29 cellular contexts compared by ENCODE assay signal in genomic region chr9:134600836-134601638, GRCh38. TPM values are rescaled to one million over a fixed set of nuclear protein-coding genes. Genes with fewer than 3 reads are reported as not detected.
DNase-seq lines count a peak whose midpoint lies in the region; ATAC-seq, FAIRE-seq and TF ChIP-seq lines count a peak whose summit lies in the region.
"Had no signal": no experiment of that assay in that cellular context is flagged by ENCODE, and none has a peak within 500 bp of the region (broad histone marks: within the 10 kb centered on the region; RNA-seq: fewer than 3 reads in every experiment).

No MANE protein-coding gene starts in this region.

- DNase-seq in activated T-cell treated with anti-CD3 and anti-CD28 coated beads, Interleukin-2, amount 50 U/mL, for 24 hours, result peak; percentile 11
- no peak for DNase-seq in activated T-cell treated with anti-CD3 and anti-CD28 coated beads, Interleukin-2, amount 50 U/mL, for 4 hours
- DNase-seq in RCC 7860 (ENCODE audit: low spot score), result peak; percentile 1
- DNase-seq in lung (ENCODE audit: low spot score), result peak; percentile 26
- peak; percentile 59 for DNase-seq in sigmoid colon
- DNase-seq in SKM-1 (lab: John Stamatoyannopoulos, UW; ENCODE audit: unreplicated experiment), result no peak
- DNase-seq in SJCRH30, result no peak
- DNase-seq: activated CD8-positive, alpha-beta T cell treated with anti-CD3 and anti-CD28 coated beads, Interleukin-2, amount 10 ng/mL, durations not matched to agents 7 days and 5 days; activated naive CD8-positive, alpha-beta T cell treated with anti-CD3 and anti-CD28 coated beads, Interleukin-2, amount 50 U/mL, for 24 hours; BE2C; dermis blood vessel endothelial cell; DMS153; gastrocnemius medialis; hypothalamus; NCI-H524 treated with DMSO at 0.1 percent for 48 hours; PC-3; SIG-M5; thyroid gland had no signal

- H3K27ac ChIP-seq in lung (ENCODE audit: low read depth in 1 of 2, low read length in 1 of 2), result no peak overlapping the region
- no peak overlapping the region for H3K27ac ChIP-seq in sigmoid colon
- no peak overlapping the region for H3K27ac ChIP-seq in SJCRH30
- H3K27ac ChIP-seq: gastrocnemius medialis, neural progenitor cell, prostate gland, thyroid gland had no signal

- no peaks in the 10 kb centered on the region for H3K36me3 Mint-ChIP-seq in activated T-cell treated with anti-CD3 and anti-CD28 coated beads, Interleukin-2, amount 50 U/mL, for 24 hours (ENCODE audit: low read depth)
- H3K36me3 Mint-ChIP-seq in activated T-cell treated with anti-CD3 and anti-CD28 coated beads, Interleukin-2, amount 50 U/mL, for 4 hours (ENCODE audit: insufficient read depth), result no peaks in the 10 kb centered on the region
- H3K36me3 Mint-ChIP-seq: neural progenitor cell, T-cell had no signal

- H3K36me3 ChIP-seq in lung (ENCODE audit: control insufficient read depth in 2 of 2, insufficient read depth in 2 of 2, low read length in 2 of 2) (no peaks in the 10 kb centered on the region), sigmoid colon (no peaks in the 10 kb centered on the region), SJCRH30 (no peaks in the 10 kb centered on the region)
- H3K36me3 ChIP-seq: BE2C, gastrocnemius medialis, neural progenitor cell, prostate gland, thyroid gland had no signal

- FAIRE-seq in RCC 7860 (lab: Jason Lieb, UNC), result no peak
- FAIRE-seq: A204.1, islet of Langerhans, TTC549 had no signal

- intact Hi-C loops in sigmoid colon (cut with DNase I), result no loop called here

- peaks cover 9% of the 10 kb centered on the region for H3K27me3 Mint-ChIP-seq in activated T-cell treated with anti-CD3 and anti-CD28 coated beads, Interleukin-2, amount 50 U/mL, for 24 hours
- peaks cover 5% of the 10 kb centered on the region for H3K27me3 Mint-ChIP-seq in activated T-cell treated with anti-CD3 and anti-CD28 coated beads, Interleukin-2, amount 50 U/mL, for 4 hours (ENCODE audit: low read depth)
- H3K27me3 Mint-ChIP-seq: activated naive CD8-positive, alpha-beta T cell treated with anti-CD3 and anti-CD28 coated beads, Interleukin-2, amount 50 U/mL, for 24 hours; central memory CD8-positive, alpha-beta T cell; stimulated activated naive CD8-positive, alpha-beta T cell treated with anti-CD3 and anti-CD28 coated beads, Interleukin-15, Interleukin-2, amounts not matched to agents 100 ng/mL and 50 ng/mL, for 24 hours had no signal

- H3K4me1 Mint-ChIP-seq in activated T-cell treated with anti-CD3 and anti-CD28 coated beads, Interleukin-2, amount 50 U/mL, for 24 hours (ENCODE audit: low read depth), result no peaks in the 10 kb centered on the region
- H3K4me1 Mint-ChIP-seq in activated T-cell treated with anti-CD3 and anti-CD28 coated beads, Interleukin-2, amount 50 U/mL, for 4 hours (ENCODE audit: low read depth), result no peaks in the 10 kb centered on the region
- H3K4me1 Mint-ChIP-seq: activated naive CD8-positive, alpha-beta T cell treated with anti-CD3 and anti-CD28 coated beads, Interleukin-2, amount 50 U/mL, for 24 hours; central memory CD8-positive, alpha-beta T cell; GM23338; T-cell had no signal

- TF ChIP-seq CTCF in lung (IDR thresholded peaks at IDR 0.05; ENCODE audit: control extremely low read depth, extremely low read depth), result no peak
- TF ChIP-seq CTCF in sigmoid colon (IDR thresholded peaks at IDR 0.05), result no peak

- no peaks in the 10 kb centered on the region for H3K9me3 Mint-ChIP-seq in activated T-cell treated with anti-CD3 and anti-CD28 coated beads, Interleukin-2, amount 50 U/mL, for 24 hours
- no peaks in the 10 kb centered on the region for H3K9me3 Mint-ChIP-seq in activated T-cell treated with anti-CD3 and anti-CD28 coated beads, Interleukin-2, amount 50 U/mL, for 4 hours
- H3K9me3 Mint-ChIP-seq: activated naive CD8-positive, alpha-beta T cell treated with anti-CD3 and anti-CD28 coated beads, Interleukin-2, amount 50 U/mL, for 24 hours; central memory CD8-positive, alpha-beta T cell; GM23338; neural progenitor cell; stimulated activated naive CD8-positive, alpha-beta T cell treated with anti-CD3 and anti-CD28 coated beads, Interleukin-15, Interleukin-2, amounts not matched to agents 100 ng/mL and 50 ng/mL, for 24 hours; T-cell had no signal

- no peak for TF ChIP-seq EP300 in sigmoid colon (IDR thresholded peaks at IDR 0.05)

- no peak overlapping the region for H3K27ac Mint-ChIP-seq in activated T-cell treated with anti-CD3 and anti-CD28 coated beads, Interleukin-2, amount 50 U/mL, for 24 hours
- H3K27ac Mint-ChIP-seq: activated CD8-positive, alpha-beta T cell treated with anti-CD3 and anti-CD28 coated beads, Interleukin-2, amount 10 ng/mL, durations not matched to agents 7 days and 5 days; activated naive CD8-positive, alpha-beta T cell treated with anti-CD3 and anti-CD28 coated beads, Interleukin-2, amount 50 U/mL, for 24 hours; GM23338; neural progenitor cell; stimulated activated naive CD8-positive, alpha-beta T cell treated with anti-CD3 and anti-CD28 coated beads, Interleukin-15, Interleukin-2, amounts not matched to agents 100 ng/mL and 50 ng/mL, for 24 hours; T-cell had no signal

- no peak for TF ChIP-seq POLR2A in sigmoid colon (IDR thresholded peaks at IDR 0.05)

- H3K27me3 ChIP-seq in lung (ENCODE audit: control insufficient read depth, insufficient read depth) (no peaks in the 10 kb centered on the region), sigmoid colon (no peaks in the 10 kb centered on the region), SJCRH30 (no peaks in the 10 kb centered on the region)
- H3K27me3 ChIP-seq: BE2C, neural progenitor cell, thyroid gland had no signal

- H3K9me3 ChIP-seq in lung (ENCODE audit: control insufficient read depth in 2 of 2, insufficient read depth in 1 of 2, low read length in 1 of 2) (peaks cover 0 to 3% of the 10 kb centered on the region in 2 donors), sigmoid colon (no peaks in the 10 kb centered on the region), SJCRH30 (replicated peaks) (no peaks in the 10 kb centered on the region)
- H3K9me3 ChIP-seq: BE2C, gastrocnemius medialis, prostate gland, thyroid gland had no signal

- no peak overlapping the region for H3K4me3 ChIP-seq in lung
- no peak overlapping the region for H3K4me3 ChIP-seq in sigmoid colon
- H3K4me3 ChIP-seq in SJCRH30, result no peak overlapping the region
- H3K4me3 ChIP-seq: gastrocnemius medialis, GM23338, neural progenitor cell, prostate gland, thyroid gland had no signal

- ATAC-seq in activated T-cell treated with anti-CD3 and anti-CD28 coated beads, Interleukin-2, amount 50 U/mL, for 4 hours, result no peak
- no peak for ATAC-seq in lung (ENCODE audit: insufficient read depth, low FRiP score)
- ATAC-seq in GM19328 (IDR thresholded peaks at IDR 0.05; ENCODE audit: unreplicated experiment), result no peak
- ATAC-seq: activated CD4-positive, CD25-positive, alpha-beta regulatory T cell treated with anti-CD3 and anti-CD28 coated beads, Interleukin-2, amount 50 U/mL, for 24 hours; activated CD8-positive, alpha-beta T cell treated with anti-CD3 and anti-CD28 coated beads, Interleukin-2, amount 10 ng/mL, durations not matched to agents 7 days and 5 days; activated naive CD8-positive, alpha-beta T cell treated with anti-CD3 and anti-CD28 coated beads, Interleukin-2, amount 50 U/mL, for 24 hours; gastrocnemius medialis; GM23338; PC-3; T-cell had no signal

- H3K4me1 ChIP-seq in lung (ENCODE audit: control insufficient read depth in 2 of 2, insufficient read depth in 2 of 2, low read length in 2 of 2) (no peaks in the 10 kb centered on the region), sigmoid colon (peaks cover 0 to 26% (median 21%) of the 10 kb centered on the region in 4 donors), SJCRH30 (peaks cover 9% of the 10 kb centered on the region)
- H3K4me1 ChIP-seq: BE2C, gastrocnemius medialis, neural progenitor cell, prostate gland, thyroid gland had no signal

- H3K4me3 Mint-ChIP-seq in activated T-cell treated with anti-CD3 and anti-CD28 coated beads, Interleukin-2, amount 50 U/mL, for 24 hours, result no peak overlapping the region
- no peak overlapping the region for H3K4me3 Mint-ChIP-seq in activated T-cell treated with anti-CD3 and anti-CD28 coated beads, Interleukin-2, amount 50 U/mL, for 4 hours
- H3K4me3 Mint-ChIP-seq: activated CD8-positive, alpha-beta T cell treated with anti-CD3 and anti-CD28 coated beads, Interleukin-2, amount 10 ng/mL, durations not matched to agents 7 days and 5 days; activated naive CD8-positive, alpha-beta T cell treated with anti-CD3 and anti-CD28 coated beads, Interleukin-2, amount 50 U/mL, for 24 hours; central memory CD8-positive, alpha-beta T cell; GM23338; neural progenitor cell; stimulated activated naive CD8-positive, alpha-beta T cell treated with anti-CD3 and anti-CD28 coated beads, Interleukin-15, Interleukin-2, amounts not matched to agents 100 ng/mL and 50 ng/mL, for 24 hours; T-cell had no signal

- WGBS in lung, 2 donors, result 94 to 96% methylated on average over 10 of the region's 10 CpGs
- WGBS in sigmoid colon, 2 donors, result 83 to 91% methylated on average over 10 of the region's 10 CpGs

RNA-seq across cellular contexts. Expression of gene COL5A1, which starts 40.6 kb away (rescaled TPM):
- total RNA-seq in activated T-cell treated with anti-CD3 and anti-CD28 coated beads, Interleukin-2, amount 50 U/mL, for 4 hours, result under 1 TPM; 0.14 to 0.30 (median 0.21) TPM
- 100 to 1,000 TPM in 1 of 2 donors, 10 to 100 TPM in 1; 96.6 to 169 TPM for total RNA-seq in lung
- 10 to 100 TPM; 12.2 to 34.1 TPM for polyA plus RNA-seq in lung
- total RNA-seq in sigmoid colon, result 100 to 1,000 TPM in 1 of 4 donors, 10 to 100 TPM in 3; 24.2 to 168 (median 59.4) TPM
- 10 to 100 TPM in 1 of 3 donors, 1 to 10 TPM in 2; 4.2 to 13.2 (median 4.4) TPM for polyA plus RNA-seq in sigmoid colon
- total RNA-seq in SJCRH30 (2014; rRNA removed; shearing (Covaris generic)), result 30.9 and 32.1 TPM in 2 replicates

Comparison
In these comparisons a context has a peak if more than half of its experiments do, and no peak if none do; other contexts are left out.
1. DNase-seq: peak in activated T-cell treated with anti-CD3 and anti-CD28 coated beads, Interleukin-2, amount 50 U/mL, for 24 hours (single experiment), RCC 7860 (single experiment), lung (single experiment) and sigmoid colon (single experiment); none in activated T-cell treated with anti-CD3 and anti-CD28 coated beads, Interleukin-2, amount 50 U/mL, for 4 hours (single experiment), SKM-1 (single experiment) and SJCRH30 (0 of 2).
2. RNA of gene COL5A1, which starts 40.6 kb away (total RNA-seq): 96.6 to 169 TPM in lung, 24.2 to 168 TPM in sigmoid colon and 30.9 to 32.1 TPM in SJCRH30; 0.14 to 0.30 TPM in activated T-cell treated with anti-CD3 and anti-CD28 coated beads, Interleukin-2, amount 50 U/mL, for 4 hours; every median in the first group is over 10 times any median in the second.